In genomic region chr16:64641343-64641742, GRCh38 we compare ENCODE assay signal across 8 cellular contexts.
"Had no signal": no experiment of that assay in that cellular context is flagged by ENCODE, and none has a peak within 500 bp of the region (broad histone marks: within the 10 kb centered on the region; RNA-seq: fewer than 3 reads in every experiment).

No MANE protein-coding gene starts in this region.

- ATAC-seq: GM12878 had no signal

- DNase-seq: GDM1, GF-D8 had no signal

- H3K4me3 ChIP-seq: GM12878 had no signal

- FAIRE-seq: G401.6, GM12878, GM12891, GM12892, GM18507, GM19239 had no signal
